In the genomic region with DNA sequence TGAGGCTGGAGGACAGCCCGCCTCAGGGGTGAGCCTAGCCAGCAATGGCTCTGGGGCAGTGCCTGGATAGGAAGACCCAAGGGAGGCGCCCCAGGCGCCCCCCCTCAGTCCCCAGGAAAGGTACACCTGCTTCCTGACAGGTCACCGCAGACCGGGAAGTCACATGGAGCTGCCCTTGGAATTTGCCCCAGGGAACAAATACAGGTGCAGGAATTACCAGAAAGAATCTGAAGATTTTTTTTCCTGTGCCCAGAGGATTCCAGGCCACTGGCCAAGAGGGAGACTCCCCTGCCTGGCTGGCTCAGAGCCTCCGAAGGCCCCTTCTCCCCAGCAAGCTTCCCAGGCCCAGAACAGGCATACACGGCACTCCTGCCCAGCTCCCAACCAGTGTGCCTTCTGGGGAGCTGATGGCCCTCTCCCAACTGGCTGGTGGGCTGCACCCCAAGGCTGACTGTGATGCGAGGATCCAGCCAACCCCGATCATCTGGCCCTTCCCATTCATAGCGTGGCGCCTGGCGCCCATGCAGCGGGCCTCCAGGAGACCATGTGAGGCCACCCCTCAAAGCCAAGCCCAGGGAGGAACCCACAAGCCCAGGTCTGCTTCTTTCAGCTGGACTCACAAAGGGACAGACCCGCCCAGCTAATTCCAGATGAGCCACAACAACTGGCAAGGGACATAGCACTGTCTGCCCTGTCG, we compare ENCODE assay signal across 9 cellular contexts. TPM values are rescaled to one million over a fixed set of nuclear protein-coding genes. Genes with fewer than 3 reads are reported as not detected.
DNase-seq lines count a peak whose midpoint lies in the region; ATAC-seq and TF ChIP-seq lines count a peak whose summit lies in the region.
"Had no signal": no experiment of that assay in that cellular context is flagged by ENCODE, and none has a peak within 500 bp of the region (broad histone marks: within the 10 kb centered on the region; RNA-seq: fewer than 3 reads in every experiment).

No MANE protein-coding gene starts in this region.

- H4K20me1 ChIP-seq in osteoblast (ENCODE audit: insufficient read depth, low read length) = peaks cover 32% of the 10 kb centered on the region

- no peak for TF ChIP-seq POLR2A in uterus (IDR thresholded peaks at IDR 0.05)

- H2AFZ ChIP-seq in osteoblast (ENCODE audit: low read length) = no peak overlapping the region

- peak overlapping the region; percentile 54 for H3K4me3 ChIP-seq in epithelial cell of proximal tubule (ENCODE audit: low read depth, low read length)
- peak overlapping the region; percentile 70 for H3K4me3 ChIP-seq in osteoblast (ENCODE audit: insufficient read depth, low read length)
- no peak overlapping the region for H3K4me3 ChIP-seq in uterus

- peak overlapping the region; percentile 77 for H3K4me3 Mint-ChIP-seq in Calu3 (ENCODE audit: low read depth, unreplicated experiment)

- H3K36me3 ChIP-seq in osteoblast (ENCODE audit: insufficient read depth, low read length) (no peaks in the 10 kb centered on the region), uterus (no peaks in the 10 kb centered on the region)

- intact Hi-C loops in Calu3 (cut with micrococcal nuclease; ENCODE audit: unreplicated experiment) (no loop called here), uterus (cut with DNase I; ENCODE audit: low total_unique reads) (no loop called here)

- BruUV-seq in Calu3 (replicated peaks; lab: Mats Ljungman, UMichigan) = no TSS peak

- peaks cover 78% of the 10 kb centered on the region for H3K79me2 ChIP-seq in osteoblast (ENCODE audit: insufficient read depth, low read length)

- H3K27ac Mint-ChIP-seq in Calu3 (ENCODE audit: unreplicated experiment) = no peak overlapping the region

- CTCF ChIA-PET in Calu3 (lab: Charles Lee) = interaction anchor here (1.4 kb wide), 1 partner anchor 9 kb away, joined by 5 read pairs; no protein-coding TSS in a partner anchor

- peaks cover 22% of the 10 kb centered on the region for H3K4me1 ChIP-seq in osteoblast (ENCODE audit: insufficient read depth, low read length)
- H3K4me1 ChIP-seq in uterus = peaks cover 8 to 17% of the 10 kb centered on the region in 2 donors

- no peaks in the 10 kb centered on the region for H3K9me3 Mint-ChIP-seq in Calu3 (ENCODE audit: low read depth, unreplicated experiment)

- H3K27me3 ChIP-seq in osteoblast (ENCODE audit: insufficient read depth, low read length) (no peaks in the 10 kb centered on the region), uterus (no peaks in the 10 kb centered on the region)

- no peak for TF ChIP-seq CTCF in Calu3 (IDR thresholded peaks at IDR 0.05; ENCODE audit: unreplicated experiment)
- no peak for TF ChIP-seq CTCF in epithelial cell of proximal tubule (conservative IDR thresholded peaks at IDR 0.05; ENCODE audit: low read depth, low read length)
- no peak for TF ChIP-seq CTCF in osteoblast (IDR thresholded peaks at IDR 0.05; ENCODE audit: extremely low read depth, low read depth, low read length)
- no peak for TF ChIP-seq CTCF in uterus (IDR thresholded peaks at IDR 0.05)

- DNase-seq in Calu3 (peak; percentile 28), M059J (ENCODE audit: low read depth) (peak; percentile 63), epithelial cell of proximal tubule (ENCODE audit: low read depth) (no peak), osteoblast (ENCODE audit: insufficient read length, low spot score, missing footprints) (no peak), iPS-NIHi7 (ENCODE audit: extremely low spot score) (no peak), uterus (no peak), DMS114 treated with DMSO at 0.1 percent for 48 hours (lab: John Stamatoyannopoulos, UW; ENCODE audit: unreplicated experiment) (no peak)
- DNase-seq: kidney glomerular epithelial cell had no signal

- H3K9me3 ChIP-seq in osteoblast (ENCODE audit: low read depth, low read length) (no peaks in the 10 kb centered on the region), uterus (no peaks in the 10 kb centered on the region)

- H3K27ac ChIP-seq in osteoblast (ENCODE audit: low read depth, low read length) (no peak overlapping the region), uterus (no peak overlapping the region)

- peak overlapping the region; percentile 32 for H3K4me2 ChIP-seq in osteoblast (ENCODE audit: insufficient read depth, low read length)

- peaks cover 45% of the 10 kb centered on the region for H3K36me3 Mint-ChIP-seq in Calu3 (ENCODE audit: insufficient read depth, unreplicated experiment)

- no peak for ATAC-seq in HG02981 (IDR thresholded peaks at IDR 0.05; ENCODE audit: unreplicated experiment)

- H3K27me3 Mint-ChIP-seq in Calu3 (ENCODE audit: unreplicated experiment) = no peaks in the 10 kb centered on the region

- peaks cover 28% of the 10 kb centered on the region for H3K4me1 Mint-ChIP-seq in Calu3 (ENCODE audit: low read depth, unreplicated experiment)

RNA-seq across cellular contexts. Expression of a gene that starts 2.3 kb away (rescaled TPM):
- total RNA-seq in Calu3 (2022) (18.3 and 20.3 TPM in 2 replicates), epithelial cell of proximal tubule (10.5 and 13.5 TPM in 2 replicates), osteoblast (9.7 and 10.5 TPM in 2 replicates), uterus (10 to 100 TPM in 1 of 4 donors, 1 to 10 TPM in 2, under 1 TPM in 1; 0.29 to 17.1 (median 5.5) TPM)
- total RNA-seq in M059J (2014; rRNA removed; shearing (Covaris generic)) = 4.5 and 8.5 TPM in 2 replicates

RNA-seq across cellular contexts. Expression of a gene that starts 7.2 kb away (rescaled TPM):
- 25.4 and 28.8 TPM in 2 replicates for total RNA-seq in Calu3 (2022)
- 68.2 and 68.9 TPM in 2 replicates for total RNA-seq in M059J (2014; rRNA removed; shearing (Covaris generic))
- 39.4 and 44.9 TPM in 2 replicates for total RNA-seq in epithelial cell of proximal tubule
- total RNA-seq in osteoblast = 35.4 and 36.9 TPM in 2 replicates
- total RNA-seq in uterus = 10 to 100 TPM; 33.2 to 53.3 (median 38.7) TPM

RNA-seq across cellular contexts. Expression of a gene that starts 7.3 kb away (rescaled TPM):
- total RNA-seq in Calu3 (2022) (26.4 and 27.7 TPM in 2 replicates), epithelial cell of proximal tubule (22.0 and 26.9 TPM in 2 replicates), osteoblast (5.0 and 6.2 TPM in 2 replicates), uterus (10 to 100 TPM in 1 of 4 donors, 1 to 10 TPM in 1, not detected in 2; 4.5 to 14.9 TPM)
- total RNA-seq in M059J (2014; rRNA removed; shearing (Covaris generic)) = 14.9 and 17.6 TPM in 2 replicates

RNA-seq across cellular contexts. Expression of a gene that starts 9.7 kb away (rescaled TPM):
- total RNA-seq in Calu3 (2022) (41.9 and 44.1 TPM in 2 replicates), epithelial cell of proximal tubule (139 and 185 TPM in 2 replicates), osteoblast (52.5 and 59.7 TPM in 2 replicates), uterus (10 to 100 TPM; 17.1 to 47.1 (median 40.6) TPM)
- 99.7 and 110 TPM in 2 replicates for total RNA-seq in M059J (2014; rRNA removed; shearing (Covaris generic))

RNA-seq across cellular contexts. Expression of a gene that starts 9.8 kb away (rescaled TPM):
- total RNA-seq in Calu3 (2022) (49.4 and 51.4 TPM in 2 replicates), epithelial cell of proximal tubule (16.7 TPM in 2 replicates), osteoblast (26.2 and 32.9 TPM in 2 replicates), uterus (10 to 100 TPM in 3 of 4 donors, 1 to 10 TPM in 1; 6.7 to 65.6 (median 24.9) TPM)
- total RNA-seq in M059J (2014; rRNA removed; shearing (Covaris generic)) = 8.6 and 17.6 TPM in 2 replicates

Comparison
In these comparisons a context has a peak if more than half of its experiments do, and no peak if none do; other contexts are left out.
1. DNase-seq: peak in Calu3 (single experiment) and M059J (single experiment); none in epithelial cell of proximal tubule (single experiment), osteoblast (single experiment), iPS-NIHi7 (single experiment), uterus (0 of 2) and DMS114 treated with DMSO at 0.1 percent for 48 hours (single experiment).
2. H3K4me3 ChIP-seq: peak in epithelial cell of proximal tubule (single experiment) and osteoblast (single experiment); none in uterus (0 of 2).